ENCODE assay signal across 1 cellular context in the genomic region with DNA sequence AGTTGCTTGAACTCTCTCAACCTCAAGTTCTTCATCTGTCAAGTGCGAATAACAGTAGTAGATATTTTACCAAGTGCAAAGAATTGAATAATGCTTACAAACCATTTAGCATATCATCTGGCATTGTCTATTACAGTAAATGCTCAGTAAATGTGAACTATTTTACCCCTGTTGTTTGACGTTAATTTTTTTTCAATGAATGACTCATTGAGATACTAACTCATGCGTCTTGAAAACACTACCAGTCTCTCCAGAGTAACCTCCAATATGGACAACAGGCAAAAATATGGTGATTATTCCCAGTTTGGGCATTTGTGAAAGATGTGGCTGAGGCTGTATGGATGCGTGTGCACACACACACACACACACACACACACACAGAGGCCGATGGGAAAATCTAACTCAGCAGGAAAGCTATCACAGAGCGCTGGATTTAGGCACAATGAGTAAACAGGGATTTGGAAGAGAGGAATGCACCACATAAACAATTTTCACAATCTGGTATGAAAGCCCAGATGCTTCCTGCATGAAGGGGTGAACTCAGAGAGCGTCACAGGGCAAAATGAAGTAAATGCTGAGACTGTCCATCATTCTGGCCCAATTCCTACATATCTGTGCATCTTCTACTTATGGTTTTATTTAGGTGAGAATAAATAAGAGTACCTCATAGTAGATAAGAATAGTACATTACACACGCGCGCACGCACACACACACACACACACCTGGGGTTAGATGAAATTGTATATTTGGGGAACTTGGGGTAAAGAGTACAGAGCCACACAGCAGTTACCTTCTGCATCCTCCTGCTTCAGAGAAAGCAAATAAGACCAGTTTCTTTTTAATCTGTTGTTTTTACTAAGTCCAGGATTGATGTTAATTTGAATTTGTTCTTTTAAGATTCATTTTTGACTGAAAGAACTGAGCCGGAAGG.
A peak's percentile ranks its signal among the peaks of the same experiment; 100 is the strongest.
TF ChIP-seq lines count a peak whose summit lies in the region.

No MANE protein-coding gene starts in this region.

TF ChIP-seq in IMR-90, 13 proteins besides CTCF, POLR2A, EP300 and RAD21 (continued from another document):
- peak; percentile 78 for TF ChIP-seq RCOR1 (IDR thresholded peaks at IDR 0.05; ENCODE audit: insufficient replicate concordance, low read length)
- TF ChIP-seq BHLHE40 (IDR thresholded peaks at IDR 0.05; ENCODE audit: low read depth, low read length): 0 out of 2 replicates have a peak, but pooled peaks have one; percentile 7
- peak; percentile 81 for TF ChIP-seq MAFK (IDR thresholded peaks at IDR 0.05; ENCODE audit: low read depth, low read length)
- no peak for TF ChIP-seq MAZ (IDR thresholded peaks at IDR 0.05; ENCODE audit: borderline replicate concordance, low read depth, low read length)
- peak; percentile 87 for TF ChIP-seq CEBPB (IDR thresholded peaks at IDR 0.05; ENCODE audit: low read depth, low read length)
